In the genomic region with DNA sequence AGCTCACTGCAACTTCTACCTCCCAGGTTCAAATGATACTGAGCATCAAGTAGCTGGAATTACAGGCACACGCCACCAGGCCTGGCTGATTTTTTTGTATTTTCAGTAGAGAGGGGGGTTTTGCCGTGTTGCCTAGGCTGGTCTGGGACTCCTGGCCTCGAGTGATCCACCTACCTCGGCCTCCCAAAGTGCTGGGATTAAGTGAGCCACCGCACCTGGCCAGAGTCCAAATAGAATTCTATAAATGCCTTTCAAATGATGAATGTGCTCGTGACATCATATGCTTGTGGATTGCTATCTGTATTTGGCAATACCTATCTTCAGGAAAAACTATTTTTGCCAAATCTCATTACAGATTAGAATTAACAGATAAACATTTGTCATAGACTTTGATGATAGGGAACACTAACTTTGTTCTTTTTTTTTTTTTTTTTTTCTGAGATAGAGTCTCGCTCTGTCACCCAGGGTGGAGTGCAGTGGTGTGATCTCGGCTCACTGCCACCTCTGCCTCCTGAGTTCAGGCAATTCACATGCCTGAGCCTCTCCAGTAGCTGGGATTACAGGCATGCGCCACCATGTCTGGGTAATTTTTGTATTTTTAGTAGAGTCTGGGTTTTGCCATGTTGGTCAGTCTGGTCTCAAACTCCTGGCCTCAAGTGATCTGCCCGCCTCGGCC, we compare ENCODE assay signal across 1 cellular context. TPM values are rescaled to one million over a fixed set of nuclear protein-coding genes. Genes with fewer than 3 reads are reported as not detected.
"Had no signal": no experiment of that assay in that cellular context is flagged by ENCODE, and none has a peak within 500 bp of the region (broad histone marks: within the 10 kb centered on the region; RNA-seq: fewer than 3 reads in every experiment).

No MANE protein-coding gene starts in this region.

RNA-seq across cellular contexts. Expression of a gene that starts 56.0 kb away (rescaled TPM):
- total RNA-seq: Right ventricle myocardium inferior had no signal
